1 cellular context compared by ENCODE assay signal in genomic region chr15:85706779-85707518, GRCh38.
TF ChIP-seq lines count a peak whose summit lies in the region.

No MANE protein-coding gene starts in this region.

TF ChIP-seq in GM12878, 131 proteins besides CTCF, POLR2A, EP300 and RAD21 (continued from another document and continues in another):
- TF ChIP-seq BCLAF1 (IDR thresholded peaks at IDR 0.05) (no peak), KDM1A (IDR thresholded peaks at IDR 0.05; ENCODE audit: borderline replicate concordance) (no peak), CBX3 (IDR thresholded peaks at IDR 0.05; ENCODE audit: borderline replicate concordance, low read depth) (no peak), ATF7 (IDR thresholded peaks at IDR 0.05; ENCODE audit: low read depth) (peak; percentile 11; the same call in 1 of the 2 replicates), TBL1XR1 (IDR thresholded peaks at IDR 0.05; ENCODE audit: low read depth, low read length) (no peak), PAX5 (IDR thresholded peaks at IDR 0.05; ENCODE audit: borderline replicate concordance, low read depth, low read length) (peak; percentile 67; the same call in 1 of the 2 replicates), GATAD2B (conservative IDR thresholded peaks at IDR 0.05; ENCODE audit: low read depth) (0 out of 2 replicates have a peak, but pooled peaks have one; percentile 72), STAT1 (conservative IDR thresholded peaks at IDR 0.05) (no peak), ZNF687 (IDR thresholded peaks at IDR 0.05) (peak; percentile 87), SIX5 (IDR thresholded peaks at IDR 0.05; ENCODE audit: low read depth, low read length, severe bottlenecking) (no peak), ZSCAN29 (IDR thresholded peaks at IDR 0.05) (no peak), FOS (IDR thresholded peaks at IDR 0.05; ENCODE audit: borderline replicate concordance, extremely low read depth, insufficient read length) (no peak), YY1 (IDR thresholded peaks at IDR 0.05; ENCODE audit: low read depth, low read length) (peak; percentile 81), ZBTB40 (IDR thresholded peaks at IDR 0.05; ENCODE audit: borderline replicate concordance) (no peak), IRF3 (IDR thresholded peaks at IDR 0.05) (no peak), MTA2 (IDR thresholded peaks at IDR 0.05; ENCODE audit: low read depth) (peak; percentile 40; the same call in 1 of the 2 replicates), PRDM15 (CRISPR knock-in tag; IDR thresholded peaks at IDR 0.05) (no peak), E4F1 (IDR thresholded peaks at IDR 0.05; ENCODE audit: borderline replicate concordance, partially characterized antibody) (no peak), NR2C2 (IDR thresholded peaks at IDR 0.05; ENCODE audit: borderline replicate concordance, control insufficient read depth, insufficient read length, low read depth) (no peak), RB1 (IDR thresholded peaks at IDR 0.05; ENCODE audit: borderline replicate concordance) (no peak), MEF2B (IDR thresholded peaks at IDR 0.05; ENCODE audit: partially characterized antibody, poor library complexity, severe bottlenecking) (peak; percentile 89), DPF2 (IDR thresholded peaks at IDR 0.05) (no peak; the same call in 1 of the 2 replicates), BHLHE40 (IDR thresholded peaks at IDR 0.05; ENCODE audit: borderline replicate concordance in 1 of 2, low read depth in 2 of 2, low read length in 1 of 2) (no peak), STAT3 (IDR thresholded peaks at IDR 0.05; ENCODE audit: low read depth, low read length) (peak; percentile 95), SPI1 (IDR thresholded peaks at IDR 0.05; ENCODE audit: borderline replicate concordance, insufficient read depth, low read depth, low read length) (0 out of 2 replicates have a peak, but pooled peaks have one; percentile 20), E2F4 (IDR thresholded peaks at IDR 0.05; ENCODE audit: low read depth, low read length) (no peak), POU2F2 (IDR thresholded peaks at IDR 0.05; ENCODE audit: borderline replicate concordance, low read depth, low read length) (no peak), ATF3 (IDR thresholded peaks at IDR 0.05; ENCODE audit: borderline replicate concordance, extremely low read depth, low read depth, low read length) (no peak), NFXL1 (IDR thresholded peaks at IDR 0.05; ENCODE audit: borderline replicate concordance) (no peak), YBX1 (IDR thresholded peaks at IDR 0.05) (no peak), ZBTB33 (IDR thresholded peaks at IDR 0.05) (no peak), ZNF274 (IDR thresholded peaks at IDR 0.05; ENCODE audit: insufficient read depth, insufficient read length) (no peak)
